In the genomic region with DNA sequence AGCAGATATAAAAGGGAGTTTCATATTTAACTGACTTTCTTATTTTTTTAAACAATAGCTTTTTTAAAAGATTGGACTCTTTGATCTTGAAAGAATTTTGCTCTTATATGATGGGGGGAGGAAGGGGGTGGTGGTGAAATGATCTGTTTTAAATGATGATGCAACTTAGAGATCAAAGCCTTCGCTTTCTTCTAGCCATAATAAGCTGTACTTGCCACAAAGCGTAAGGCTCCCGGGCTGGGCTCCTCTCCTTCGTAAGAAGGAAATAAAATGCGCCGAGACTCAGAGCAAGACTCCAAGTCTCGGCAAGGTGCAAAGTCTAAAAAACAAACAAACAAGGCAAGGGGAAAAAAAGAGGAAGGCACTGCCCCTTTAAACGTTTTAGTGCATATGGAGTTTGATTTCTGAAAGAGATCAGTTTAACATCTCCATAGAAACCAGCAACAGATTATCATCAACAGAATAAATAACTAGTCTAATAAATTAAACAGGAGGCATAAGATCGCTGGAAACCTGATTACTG, we compare ENCODE assay signal across 9 cellular contexts. TPM values are rescaled to one million over a fixed set of nuclear protein-coding genes. Genes with fewer than 3 reads are reported as not detected.
A peak's percentile ranks its signal among the peaks of the same experiment; 100 is the strongest.
DNase-seq lines count a peak whose midpoint lies in the region; ATAC-seq, FAIRE-seq and TF ChIP-seq lines count a peak whose summit lies in the region.
"Had no signal": no experiment of that assay in that cellular context is flagged by ENCODE, and none has a peak within 500 bp of the region (broad histone marks: within the 10 kb centered on the region; RNA-seq: fewer than 3 reads in every experiment).

No MANE protein-coding gene starts in this region.

- no peak overlapping the region for H2BK15ac ChIP-seq in mesendoderm (replicated peaks; ENCODE audit: low read depth)

- H3K4me2 ChIP-seq in A549 (peak overlapping the region; percentile 99), GM23248 (ENCODE audit: unreplicated experiment) (no peak overlapping the region), mesendoderm (ENCODE audit: low read length) (peak overlapping the region; percentile 37)

- H3K36me3 ChIP-seq in GM23248 (ENCODE audit: low read depth): no peaks in the 10 kb centered on the region
- H3K36me3 ChIP-seq in mesendoderm (ENCODE audit: control insufficient read depth, insufficient read depth, low read length): no peaks in the 10 kb centered on the region

- TF ChIP-seq RAD21 in A549 (conservative IDR thresholded peaks at IDR 0.05 in 1 of 2, IDR thresholded peaks at IDR 0.05 in 1 of 2): no peak

- H3K27ac ChIP-seq in A549 (peak overlapping the region; percentile 26 to 51; a peak in 3 of 6 replicates), GM23248 (no peak overlapping the region), mesendoderm (ENCODE audit: low read depth, low read length) (no peak overlapping the region)

- TF ChIP-seq EP300 in A549 (IDR thresholded peaks at IDR 0.05): no peak

- H3K79me1 ChIP-seq in mesendoderm (ENCODE audit: low read length): no peaks in the 10 kb centered on the region

- H4K5ac ChIP-seq in mesendoderm (ENCODE audit: low read length): no peak overlapping the region

- in situ Hi-C loops in GM23248 (cut with MboI): no loop called here

- H4K20me1 ChIP-seq in GM23248 (ENCODE audit: insufficient read depth): no peaks in the 10 kb centered on the region

- no peak overlapping the region for H2AK5ac ChIP-seq in mesendoderm (ENCODE audit: low read length)

- H3K27me3 ChIP-seq in GM23248 (replicated peaks; ENCODE audit: insufficient read depth) (peaks cover 54% of the 10 kb centered on the region), mesendoderm (ENCODE audit: insufficient read depth, low read length, poor library complexity) (peaks cover 16% of the 10 kb centered on the region)

- H3K23ac ChIP-seq in mesendoderm (ENCODE audit: low read length): no peak overlapping the region

- H3K4me1 ChIP-seq in A549 (peaks cover 25% of the 10 kb centered on the region), GM23248 (ENCODE audit: insufficient read depth) (no peaks in the 10 kb centered on the region), mesendoderm (ENCODE audit: control insufficient read depth, low read depth, low read length) (no peaks in the 10 kb centered on the region)

- no peak for TF ChIP-seq CTCF in A549 (IDR thresholded peaks at IDR 0.05)

- H4K8ac ChIP-seq in mesendoderm (ENCODE audit: low read depth, low read length): no peak overlapping the region

- DNase-seq in A549 (ENCODE audit: low read depth in 1 of 2, low spot score in 1 of 2) (peak in 1 of 2 experiments; percentile 72), GM23248 (peak; percentile 29), mesendoderm (peak; percentile 43), RPMI8226 (no peak), GM12891 (ENCODE audit: insufficient read length, low spot score) (no peak), C1 segment of cervical spinal cord (lab: John Stamatoyannopoulos, UW) (no peak)

- H3K9ac ChIP-seq in GM23248 (no peak overlapping the region), mesendoderm (ENCODE audit: low read length) (no peak overlapping the region)

- no peak overlapping the region for H2AFZ ChIP-seq in GM23248

- no peak overlapping the region for H2BK5ac ChIP-seq in mesendoderm (ENCODE audit: low read length)

- CTCF ChIA-PET in A549 (lab: Yijun Ruan, JAX): interaction anchor here (0.7 to 2.9 kb wide), 5 partner anchors 44 to 286 kb away, joined by 3 to 8 read pairs (median 4); no protein-coding TSS in a partner anchor

- peaks cover 17% of the 10 kb centered on the region for H3K4me1 Mint-ChIP-seq in activated naive CD8-positive, alpha-beta T cell (ENCODE audit: low read depth)

- TF ChIP-seq POLR2A in A549 (IDR thresholded peaks at IDR 0.05; ENCODE audit: low read length) (no peak), GM12891 (IDR thresholded peaks at IDR 0.05; ENCODE audit: low read depth, low read length) (no peak)

- H2BK120ac ChIP-seq in mesendoderm (ENCODE audit: low read depth, low read length): no peak overlapping the region

- H3F3A ChIP-seq in GM23248 (ENCODE audit: insufficient read depth): no peaks in the 10 kb centered on the region

- H3K4ac ChIP-seq in mesendoderm (ENCODE audit: low read depth, low read length): no peak overlapping the region

- H3K9me3 ChIP-seq in A549 (no peaks in the 10 kb centered on the region), GM23248 (ENCODE audit: low read depth) (no peaks in the 10 kb centered on the region)

- FAIRE-seq in A549 (lab: Jason Lieb, UNC): no peak
- FAIRE-seq in GM12891 (lab: Jason Lieb, UNC): no peak
- FAIRE-seq: GM18507 had no signal

- peak overlapping the region; percentile 34 for H3K27ac Mint-ChIP-seq in activated naive CD8-positive, alpha-beta T cell

- no peaks in the 10 kb centered on the region for H3K9me2 ChIP-seq in GM23248 (ENCODE audit: insufficient read depth)

- H3K4me3 ChIP-seq in A549: peak overlapping the region; percentile 57
- H3K4me3 ChIP-seq in GM23248: no peak overlapping the region
- no peak overlapping the region for H3K4me3 ChIP-seq in mesendoderm (ENCODE audit: low read length)

- under 1% methylated on average over 9 of the region's 9 CpGs for WGBS in A549 (ENCODE audit: missing lambda C conversion rate)
- WGBS in GM23248 (ENCODE audit: low coverage in 1 of 2, low lambda C conversion rate in 2 of 2, missing lambda C conversion rate in 2 of 2), 2 experiments: 10 to 12% methylated on average over 9 of the region's 9 CpGs
- no CpG with 5 or more reads among the region's 9 CpGs for WGBS in mesendoderm (ENCODE audit: extremely low coverage, insufficient coverage, low lambda C conversion rate)

- H3K9me3 Mint-ChIP-seq in activated naive CD8-positive, alpha-beta T cell (ENCODE audit: low read depth): no peaks in the 10 kb centered on the region

- H3K18ac ChIP-seq in mesendoderm (ENCODE audit: low read length): no peak overlapping the region

- no peaks in the 10 kb centered on the region for H3K36me3 Mint-ChIP-seq in activated naive CD8-positive, alpha-beta T cell

- peaks cover 21% of the 10 kb centered on the region for H3K27me3 Mint-ChIP-seq in activated naive CD8-positive, alpha-beta T cell

- peak overlapping the region; percentile 80 for H3K4me3 Mint-ChIP-seq in activated naive CD8-positive, alpha-beta T cell

- no peak overlapping the region for H3K56ac ChIP-seq in mesendoderm (ENCODE audit: low read length)

- H3K79me2 ChIP-seq in GM23248 (ENCODE audit: insufficient read depth) (no peaks in the 10 kb centered on the region), mesendoderm (ENCODE audit: control insufficient read depth, insufficient read depth, low read length) (no peaks in the 10 kb centered on the region)

- POLR2A ChIA-PET in A549 (lab: Yijun Ruan, JAX): no interaction called here

- ATAC-seq in A549 (no peak), GM21423 (IDR thresholded peaks at IDR 0.05; ENCODE audit: unreplicated experiment) (no peak)

TF ChIP-seq in A549, 52 proteins besides CTCF, POLR2A, EP300 and RAD21:
- no peak for TF ChIP-seq CHD4 (IDR thresholded peaks at IDR 0.05; ENCODE audit: borderline replicate concordance)
- no peak for TF ChIP-seq FOSB (CRISPR knock-in tag; IDR thresholded peaks at IDR 0.05)
- no peak for TF ChIP-seq JUNB (IDR thresholded peaks at IDR 0.05)
- peak in 1 of 2 experiments; percentile 20; a peak in 1 of 4 replicates for TF ChIP-seq CEBPB (IDR thresholded peaks at IDR 0.05)

TF ChIP-seq in GM12891, 5 proteins besides CTCF, POLR2A, EP300 and RAD21:
- no peak for TF ChIP-seq POU2F2 (IDR thresholded peaks at IDR 0.05; ENCODE audit: low read depth, low read length)
- no peak for TF ChIP-seq POLR2AphosphoS5 (IDR thresholded peaks at IDR 0.05; ENCODE audit: low read depth, low read length)
- no peak for TF ChIP-seq PAX5 (IDR thresholded peaks at IDR 0.05; ENCODE audit: insufficient read depth, low read length, severe bottlenecking)
- TF ChIP-seq SPI1 (IDR thresholded peaks at IDR 0.05; ENCODE audit: low read depth, low read length): no peak
- no peak for TF ChIP-seq TAF1 (IDR thresholded peaks at IDR 0.05; ENCODE audit: low read depth, low read length)
TF ChIP-seq in GM12891: peak in this region for 0.

RNA-seq across cellular contexts. Expression of a gene that starts 3.3 kb away (rescaled TPM):
- polyA plus RNA-seq in A549 (2011; rRNA removed) (0.52 and 0.56 TPM in 2 replicates), A549 (2017; fragmentation: RNase III; extraction: RNeasy Plus Mini Kit Qiagen cat#74134 plus additional on column Dnase treatment) (0.94 to 1.2 TPM (median 1.1 TPM) in 3 replicates), GM23248 (2016; fragmentation: Nextera tagmentation; extraction: Ambion mirVana) (0.11 and 0.46 TPM in 2 replicates)
- polyA plus RNA-seq in A549 (2012; cell fraction: cytosol; rRNA removed): 1.0 TPM in 2 replicates
- polyA plus RNA-seq in A549 (2012; cell fraction: nucleus; rRNA removed): 1.6 and 3.8 TPM in 2 replicates
- polyA minus RNA-seq in A549 (2011; rRNA and poly(A)+ RNA removed): 0.92 and 1.1 TPM in 2 replicates
- total RNA-seq in GM23248 (2014; rRNA removed; shearing (Covaris generic)): under 0.01 and 0.54 TPM in 2 replicates
- 4.4 TPM for polyA plus RNA-seq in mesendoderm (2013, experiment 1 of 2)
- polyA plus RNA-seq in mesendoderm (2013, experiment 2 of 2): 5.1 TPM
- polyA plus RNA-seq in GM12891 (2012; ENCODE audit: low read depth, missing spikeins): 1.3 TPM

Comparison
In these comparisons a context has a peak if more than half of its experiments do, and no peak if none do; other contexts are left out.
1. DNase-seq: peak in GM23248 (single experiment) and mesendoderm (single experiment); none in RPMI8226 (single experiment), GM12891 (single experiment) and C1 segment of cervical spinal cord (0 of 14).
2. H3K27ac ChIP-seq: peak in A549 (2 of 2); none in GM23248 (single experiment) and mesendoderm (single experiment).